14 cellular contexts compared by ENCODE assay signal in genomic region chr2:189302274-189302948, GRCh38.
A peak's percentile ranks its signal among the peaks of the same experiment; 100 is the strongest.
DNase-seq lines count a peak whose midpoint lies in the region; ATAC-seq and TF ChIP-seq lines count a peak whose summit lies in the region.
"Had no signal": no experiment of that assay in that cellular context is flagged by ENCODE, and none has a peak within 500 bp of the region (broad histone marks: within the 10 kb centered on the region; RNA-seq: fewer than 3 reads in every experiment).

No MANE protein-coding gene starts in this region.

- no peaks in the 10 kb centered on the region for H3K79me2 ChIP-seq in HCT116 (ENCODE audit: insufficient read depth, low read length)

- H3K4me3 ChIP-seq in CD8-positive, alpha-beta memory T cell (ENCODE audit: low read length) = peak overlapping the region; percentile 5
- H3K4me3 ChIP-seq in HCT116 (replicated peaks in 1 of 2; ENCODE audit: low read depth in 1 of 2, low read length in 2 of 2) (no peak overlapping the region), kidney epithelial cell (ENCODE audit: low read depth, low read length) (no peak overlapping the region)

- H4K20me1 ChIP-seq in HCT116 (ENCODE audit: insufficient read depth) = no peaks in the 10 kb centered on the region

- no peaks in the 10 kb centered on the region for H3K9me3 ChIP-seq in CD8-positive, alpha-beta memory T cell (ENCODE audit: low read length)
- H3K9me3 ChIP-seq in HCT116 (ENCODE audit: control insufficient read depth in 1 of 2, insufficient read depth in 1 of 2, low read depth in 1 of 2, low read length in 2 of 2) = no peaks in the 10 kb centered on the region

- intact Hi-C loops in HCT116 (cut with micrococcal nuclease) = no loop called here

- no peak for TF ChIP-seq POLR2A in HCT116 (IDR thresholded peaks at IDR 0.05; ENCODE audit: borderline replicate concordance, extremely low read depth, insufficient read depth, insufficient read length)

- H3K4me1 ChIP-seq in CD8-positive, alpha-beta memory T cell (ENCODE audit: insufficient read depth, low read length) = peaks cover 79% of the 10 kb centered on the region
- H3K4me1 ChIP-seq in HCT116 (ENCODE audit: control insufficient read depth in 1 of 2, insufficient read depth in 2 of 2, low read length in 2 of 2) = peaks cover 0 to 7% of the 10 kb centered on the region in 2 experiments; a peak in 2 of 4 replicates

- peak overlapping the region in 3 of 7 donors; percentile 1 to 58 (median 54) for H3K4me3 Mint-ChIP-seq in CD8-positive, alpha-beta memory T cell
- no peak overlapping the region for H3K4me3 Mint-ChIP-seq in WTC11
- H3K4me3 Mint-ChIP-seq: neural crest cell had no signal

- no peak for TF ChIP-seq RAD21 in HCT116 (IDR thresholded peaks at IDR 0.05; ENCODE audit: low read depth)

- RAD21 ChIA-PET in HCT116 (lab: Charles Lee; ENCODE audit: low non-redundant PET in 1 of 2, low total read pairs in 2 of 2, uncharacterized antibody in 2 of 2, unreplicated experiment in 2 of 2) = no interaction called here

- no peak for DNase-seq in CD8-positive, alpha-beta memory T cell
- DNase-seq in HCT116 (ENCODE audit: low read depth, low spot score) (no peak), WTC11 (ENCODE audit: low spot score) (no peak), kidney epithelial cell (ENCODE audit: low read depth) (peak; percentile 29), NCI-H1417 treated with DMSO at 0.1 percent for 48 hours (lab: John Stamatoyannopoulos, UW) (no peak), MV-4-11 (lab: John Stamatoyannopoulos, UW) (no peak)
- DNase-seq in stimulated activated naive CD4-positive, alpha-beta T cell treated with Interleukin-2 at 50 U/mL for 16 hours (lab: John Stamatoyannopoulos, UW) = no peak
- DNase-seq: foreskin melanocyte, left cardiac atrium, NCI-H510A, SHP77, WERI-Rb-1 had no signal

- H3K9me3 Mint-ChIP-seq in CD8-positive, alpha-beta memory T cell = no peaks in the 10 kb centered on the region
- H3K9me3 Mint-ChIP-seq in WTC11 = no peaks in the 10 kb centered on the region
- H3K9me3 Mint-ChIP-seq: neural crest cell had no signal

- H3K36me3 ChIP-seq in CD8-positive, alpha-beta memory T cell (ENCODE audit: insufficient read depth, low read length) = no peaks in the 10 kb centered on the region
- H3K36me3 ChIP-seq in HCT116 (ENCODE audit: control insufficient read depth in 1 of 2, insufficient read depth in 2 of 2, low read length in 2 of 2) (no peaks in the 10 kb centered on the region), kidney epithelial cell (ENCODE audit: control insufficient read depth, insufficient read depth, low read length) (no peaks in the 10 kb centered on the region)
- H3K36me3 ChIP-seq: WERI-Rb-1 had no signal

- CTCF ChIA-PET in CD8-positive, alpha-beta memory T cell (lab: Charles Lee) = no interaction called here
- CTCF ChIA-PET in HCT116 (lab: Charles Lee) (no interaction called here), WTC11 (lab: Charles Lee) (no interaction called here)

- H3K4me1 Mint-ChIP-seq in CD8-positive, alpha-beta memory T cell = peaks cover 66 to 77% (median 68%) of the 10 kb centered on the region in 3 donors
- H3K4me1 Mint-ChIP-seq in WTC11 = 0 out of 2 replicates have a peak, but pooled peaks cover 3% of the 10 kb centered on the region

- no peak overlapping the region for H2AFZ ChIP-seq in HCT116 (ENCODE audit: low read depth, low read length, poor library complexity, severe bottlenecking)

- no peaks in the 10 kb centered on the region for H3K27me3 Mint-ChIP-seq in CD8-positive, alpha-beta memory T cell
- no peaks in the 10 kb centered on the region for H3K27me3 Mint-ChIP-seq in WTC11 (ENCODE audit: low read depth)

- no TSS peak for BruUV-seq in HCT116 (replicated peaks; lab: Mats Ljungman, UMichigan)

- peaks cover 0 to 14% (median 2%) of the 10 kb centered on the region in 3 donors for H3K36me3 Mint-ChIP-seq in CD8-positive, alpha-beta memory T cell
- no peaks in the 10 kb centered on the region for H3K36me3 Mint-ChIP-seq in WTC11

- H3K27me3 ChIP-seq in CD8-positive, alpha-beta memory T cell (ENCODE audit: insufficient read depth, low read length, poor library complexity, severe bottlenecking) = no peaks in the 10 kb centered on the region
- H3K27me3 ChIP-seq in HCT116 (ENCODE audit: insufficient read depth, low read length) (no peaks in the 10 kb centered on the region), kidney epithelial cell (ENCODE audit: control insufficient read depth, insufficient read depth, low read length) (no peaks in the 10 kb centered on the region)

- H3K9ac ChIP-seq in HCT116 (ENCODE audit: low read length) = no peak overlapping the region

- no peaks in the 10 kb centered on the region; the same call in 1 of the 2 replicates for H3K9me2 ChIP-seq in HCT116 (ENCODE audit: insufficient read depth)

- POLR2A ChIA-PET in CD8-positive, alpha-beta memory T cell (lab: Charles Lee) = no interaction called here
- POLR2A ChIA-PET in HCT116 (lab: Charles Lee) = no interaction called here
- POLR2A ChIA-PET in WTC11 (lab: Charles Lee) = interaction anchor here (0.5 kb wide), 1 partner anchor 73 kb away, joined by 3 read pairs; no protein-coding TSS in a partner anchor

- ATAC-seq in HCT116 (no peak), WTC11 (no peak), GM19351 (IDR thresholded peaks at IDR 0.05; ENCODE audit: unreplicated experiment) (no peak)
- ATAC-seq: left cardiac atrium had no signal

- TF ChIP-seq CTCF in HCT116 (IDR thresholded peaks at IDR 0.05 in 2 of 3, conservative IDR thresholded peaks at IDR 0.05 in 1 of 3; ENCODE audit: borderline replicate concordance in 1 of 3, insufficient read depth in 1 of 3, low read depth in 2 of 3, low read length in 2 of 3) (no peak), WTC11 (IDR thresholded peaks at IDR 0.05) (no peak), kidney epithelial cell (IDR thresholded peaks at IDR 0.05; ENCODE audit: insufficient read depth, low read length, poor library complexity, severe bottlenecking) (no peak)

- no peak overlapping the region for H3K4me2 ChIP-seq in HCT116 (ENCODE audit: low read length)

- no peak overlapping the region for H3K27ac ChIP-seq in CD8-positive, alpha-beta memory T cell (ENCODE audit: low read depth, low read length)
- H3K27ac ChIP-seq in HCT116 (ENCODE audit: low read depth, low read length) = no peak overlapping the region
- H3K27ac ChIP-seq: WERI-Rb-1 had no signal

- peak overlapping the region in 5 of 8 donors; percentile 8 to 60 (median 29) for H3K27ac Mint-ChIP-seq in CD8-positive, alpha-beta memory T cell
- H3K27ac Mint-ChIP-seq in WTC11 = no peak overlapping the region

TF ChIP-seq in HCT116, 20 proteins besides CTCF, POLR2A, EP300 and RAD21:
- TF ChIP-seq FOSL1 (IDR thresholded peaks at IDR 0.05; ENCODE audit: low read depth) (peak; percentile 35; the same call in 1 of the 2 replicates), ELF1 (IDR thresholded peaks at IDR 0.05; ENCODE audit: borderline replicate concordance, low read depth) (no peak)

TF ChIP-seq in WTC11, 78 proteins besides CTCF, POLR2A, EP300 and RAD21:
- TF ChIP-seq NFYB (CRISPR knock-in tag; conservative IDR thresholded peaks at IDR 0.05; ENCODE audit: low read depth) (no peak), GABPB1 (CRISPR knock-in tag; IDR thresholded peaks at IDR 0.05) (peak; percentile 69)
